2 cellular contexts compared by ENCODE assay signal in genomic region chr2:174395284-174395968, GRCh38.
TF ChIP-seq lines count a peak whose summit lies in the region.

TSS of gene SCRN3 (plus strand) at chr2:174395730. CDS start at chr2:174398284, 2,554 bp downstream.

TF ChIP-seq in HCT116, 20 proteins besides CTCF, POLR2A, EP300 and RAD21 (continued from another document):
- no peak for TF ChIP-seq ZBTB33 (IDR thresholded peaks at IDR 0.05; ENCODE audit: extremely low read depth, insufficient replicate concordance, low read length)
- TF ChIP-seq CEBPB (IDR thresholded peaks at IDR 0.05; ENCODE audit: low read depth): no peak

TF ChIP-seq in SK-N-SH, 30 proteins besides CTCF, POLR2A, EP300 and RAD21 (continued from another document):
- TF ChIP-seq SMC3 (IDR thresholded peaks at IDR 0.05; ENCODE audit: low read depth, low read length): no peak
- TF ChIP-seq USF2 (IDR thresholded peaks at IDR 0.05; ENCODE audit: borderline replicate concordance, low read depth, low read length): no peak
- TF ChIP-seq RFX5 (IDR thresholded peaks at IDR 0.05; ENCODE audit: low read length): no peak
- peak; percentile 22; the same call in 1 of the 2 replicates for TF ChIP-seq TCF12 (IDR thresholded peaks at IDR 0.05)
- TF ChIP-seq GABPA (IDR thresholded peaks at IDR 0.05; ENCODE audit: low read depth): peak; percentile 99
- no peak for TF ChIP-seq JUND (IDR thresholded peaks at IDR 0.05)
- TF ChIP-seq IRF3 (IDR thresholded peaks at IDR 0.05; ENCODE audit: low read depth, low read length): no peak
- peak; percentile 68 for TF ChIP-seq POLR2AphosphoS5 (IDR thresholded peaks at IDR 0.05; ENCODE audit: low read depth, low read length)
